In the genomic region with DNA sequence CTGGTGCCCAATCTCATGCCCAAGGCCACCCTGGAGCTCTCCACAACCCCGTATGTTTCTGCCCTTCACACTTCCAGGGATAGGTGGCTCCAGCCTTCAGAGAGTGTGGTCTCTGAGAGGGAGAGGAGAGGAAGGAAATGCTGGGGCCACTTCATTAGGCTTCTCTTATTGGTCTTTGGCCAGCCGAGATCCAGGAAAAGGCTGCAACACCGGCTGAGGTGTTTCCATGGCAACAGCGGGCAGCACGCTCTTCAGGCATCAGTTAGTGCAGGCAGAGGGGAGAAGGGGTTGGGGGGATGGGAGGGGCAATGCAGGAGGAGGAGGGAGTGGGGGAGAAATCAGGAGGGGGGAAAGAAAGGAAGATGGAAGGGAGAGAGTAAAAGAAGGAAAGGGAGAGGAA, we compare ENCODE assay signal across 2 cellular contexts.
TF ChIP-seq lines count a peak whose summit lies in the region.

No MANE protein-coding gene starts in this region.

TF ChIP-seq in SK-N-SH, 30 proteins besides CTCF, POLR2A, EP300 and RAD21 (continued from another document):
- no peak for TF ChIP-seq GABPA (IDR thresholded peaks at IDR 0.05; ENCODE audit: low read depth)
- TF ChIP-seq FOXJ3 (CRISPR knock-in tag; IDR thresholded peaks at IDR 0.05) = no peak
- no peak for TF ChIP-seq POLR2AphosphoS5 (IDR thresholded peaks at IDR 0.05; ENCODE audit: low read depth, low read length)
- TF ChIP-seq, protein P1, sequence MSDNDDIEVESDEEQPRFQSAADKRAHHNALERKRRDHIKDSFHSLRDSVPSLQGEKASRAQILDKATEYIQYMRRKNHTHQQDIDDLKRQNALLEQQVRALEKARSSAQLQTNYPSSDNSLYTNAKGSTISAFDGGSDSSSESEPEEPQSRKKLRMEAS (IDR thresholded peaks at IDR 0.05; ENCODE audit: low read depth) = no peak
- TF ChIP-seq YY1 (IDR thresholded peaks at IDR 0.05; ENCODE audit: low read depth) = no peak
- no peak for TF ChIP-seq EZH2phosphoT487 (IDR thresholded peaks at IDR 0.05; ENCODE audit: borderline replicate concordance, low read depth)
- TF ChIP-seq FOXM1 (IDR thresholded peaks at IDR 0.05; ENCODE audit: low read depth) = no peak
- no peak for TF ChIP-seq SMC3 (IDR thresholded peaks at IDR 0.05; ENCODE audit: low read depth, low read length)
- TF ChIP-seq, protein P2, sequence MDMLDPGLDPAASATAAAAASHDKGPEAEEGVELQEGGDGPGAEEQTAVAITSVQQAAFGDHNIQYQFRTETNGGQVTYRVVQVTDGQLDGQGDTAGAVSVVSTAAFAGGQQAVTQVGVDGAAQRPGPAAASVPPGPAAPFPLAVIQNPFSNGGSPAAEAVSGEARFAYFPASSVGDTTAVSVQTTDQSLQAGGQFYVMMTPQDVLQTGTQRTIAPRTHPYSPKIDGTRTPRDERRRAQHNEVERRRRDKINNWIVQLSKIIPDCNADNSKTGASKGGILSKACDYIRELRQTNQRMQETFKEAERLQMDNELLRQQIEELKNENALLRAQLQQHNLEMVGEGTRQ (IDR thresholded peaks at IDR 0.05; ENCODE audit: borderline replicate concordance, low read depth, low read length) = no peak
- TF ChIP-seq TAF1 (IDR thresholded peaks at IDR 0.05; ENCODE audit: borderline replicate concordance, low read depth, low read length) = no peak
- TF ChIP-seq IRF3 (IDR thresholded peaks at IDR 0.05; ENCODE audit: low read depth, low read length) = no peak
- no peak for TF ChIP-seq NFIC (IDR thresholded peaks at IDR 0.05; ENCODE audit: borderline replicate concordance)
- TF ChIP-seq, protein P3, sequence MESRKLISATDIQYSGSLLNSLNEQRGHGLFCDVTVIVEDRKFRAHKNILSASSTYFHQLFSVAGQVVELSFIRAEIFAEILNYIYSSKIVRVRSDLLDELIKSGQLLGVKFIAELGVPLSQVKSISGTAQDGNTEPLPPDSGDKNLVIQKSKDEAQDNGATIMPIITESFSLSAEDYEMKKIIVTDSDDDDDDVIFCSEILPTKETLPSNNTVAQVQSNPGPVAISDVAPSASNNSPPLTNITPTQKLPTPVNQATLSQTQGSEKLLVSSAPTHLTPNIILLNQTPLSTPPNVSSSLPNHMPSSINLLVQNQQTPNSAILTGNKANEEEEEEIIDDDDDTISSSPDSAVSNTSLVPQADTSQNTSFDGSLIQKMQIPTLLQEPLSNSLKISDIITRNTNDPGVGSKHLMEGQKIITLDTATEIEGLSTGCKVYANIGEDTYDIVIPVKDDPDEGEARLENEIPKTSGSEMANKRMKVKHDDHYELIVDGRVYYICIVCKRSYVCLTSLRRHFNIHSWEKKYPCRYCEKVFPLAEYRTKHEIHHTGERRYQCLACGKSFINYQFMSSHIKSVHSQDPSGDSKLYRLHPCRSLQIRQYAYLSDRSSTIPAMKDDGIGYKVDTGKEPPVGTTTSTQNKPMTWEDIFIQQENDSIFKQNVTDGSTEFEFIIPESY (IDR thresholded peaks at IDR 0.05; ENCODE audit: borderline replicate concordance, low read depth) = no peak
- TF ChIP-seq JUND (IDR thresholded peaks at IDR 0.05) = no peak
- TF ChIP-seq RCOR1 (IDR thresholded peaks at IDR 0.05; ENCODE audit: low read length) = no peak
- TF ChIP-seq SIN3A (IDR thresholded peaks at IDR 0.05; ENCODE audit: borderline replicate concordance, low read depth, low read length) = no peak
- TF ChIP-seq FOSL2 (IDR thresholded peaks at IDR 0.05; ENCODE audit: borderline replicate concordance, low read depth) = no peak

TF ChIP-seq in SK-N-SH treated with all-trans-retinoic acid at 6 μM for 48 hours, 23 proteins besides CTCF, POLR2A, EP300 and RAD21 (continued from another document):
- TF ChIP-seq BACH2 (CRISPR knock-in tag; IDR thresholded peaks at IDR 0.05; ENCODE audit: borderline replicate concordance) (no peak), POU6F1 (CRISPR knock-in tag; IDR thresholded peaks at IDR 0.05; ENCODE audit: borderline replicate concordance, low read depth) (no peak), RARB (CRISPR knock-in tag; IDR thresholded peaks at IDR 0.05) (no peak), TSHZ2 (CRISPR knock-in tag; IDR thresholded peaks at IDR 0.05) (no peak)
